Comparison of ENCODE assay signal across 8 cellular contexts in the genomic region with DNA sequence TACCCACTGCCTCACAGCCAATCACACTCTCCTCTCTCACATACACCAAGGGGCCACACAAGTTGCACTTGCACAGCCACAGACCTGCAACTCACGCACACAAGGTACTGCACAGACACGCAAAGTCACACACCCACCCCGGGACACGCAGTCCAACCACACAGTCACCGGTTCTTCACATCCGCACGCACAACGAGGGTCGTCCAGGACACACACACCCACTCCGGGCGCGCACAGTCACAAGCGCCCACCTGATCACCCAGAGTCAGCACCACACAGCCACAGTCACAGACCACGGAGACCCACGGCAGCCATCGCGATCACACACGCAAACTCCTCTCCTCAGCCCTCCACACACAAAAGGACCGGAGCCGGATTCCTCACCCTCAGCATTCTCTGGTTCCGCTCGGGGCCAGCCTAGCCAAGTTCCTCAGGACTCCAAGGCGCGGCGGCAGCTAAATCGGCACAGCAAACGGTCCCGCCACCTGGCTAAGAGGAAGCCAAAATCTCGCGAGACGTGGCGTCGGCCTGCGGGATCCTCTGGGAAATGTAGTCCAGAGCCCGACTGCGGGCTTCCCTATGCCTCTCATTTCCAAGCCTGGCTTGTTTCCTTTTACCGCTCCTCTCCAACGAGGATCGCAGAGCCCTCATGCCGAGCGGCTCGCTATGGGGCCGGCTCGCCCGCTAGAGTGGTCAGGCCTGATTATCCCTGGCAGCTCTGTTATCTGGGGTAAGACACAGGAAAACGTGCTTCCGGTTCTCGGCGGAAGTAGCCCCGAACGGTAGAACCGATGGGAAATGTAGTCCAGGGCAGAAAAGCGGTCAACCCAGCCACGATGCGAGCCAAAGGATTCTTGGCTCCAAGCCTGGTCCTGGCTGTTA. TPM values are rescaled to one million over a fixed set of nuclear protein-coding genes. Genes with fewer than 3 reads are reported as not detected.
DNase-seq lines count a peak whose midpoint lies in the region; ATAC-seq, FAIRE-seq and TF ChIP-seq lines count a peak whose summit lies in the region.

Gene ZNF850 (minus strand): TSS at position 467 of the 882 bp plus-strand sequence. CDS start 10,201 bp downstream, outside the sequence.

- peak; percentile 99 for FAIRE-seq in GM12892 (lab: Jason Lieb, UNC)
- peak; percentile 23 for FAIRE-seq in astrocyte (lab: Jason Lieb, UNC)

- H3K4me3 ChIP-seq in astrocyte (ENCODE audit: insufficient read depth, low read depth, low read length) (peak within 1 kb of the TSS; percentile 78), rectal smooth muscle tissue (ENCODE audit: low read length) (peak within 1 kb of the TSS; percentile 92), aorta (ENCODE audit: low read length in 2 of 2) (peak within 1 kb of the TSS; percentile 42 to 82)

- ATAC-seq in HG02840 (IDR thresholded peaks at IDR 0.05; ENCODE audit: low FRiP score, unreplicated experiment) = peak; percentile 92
- ATAC-seq in T-helper 17 cell = peak; percentile 94
- ATAC-seq in aorta (ENCODE audit: low FRiP score) = peak; percentile 99

- peak within 1 kb of the TSS; percentile 98 for H2AFZ ChIP-seq in astrocyte (ENCODE audit: low read depth, low read length)

- peaks cover 4% of the 10 kb centered on the region for H3K4me1 ChIP-seq in astrocyte (ENCODE audit: insufficient read depth, low read length)
- H3K4me1 ChIP-seq in rectal smooth muscle tissue (ENCODE audit: control insufficient read depth, insufficient read depth, low read length) = peaks cover 5% of the 10 kb centered on the region
- H3K4me1 ChIP-seq in aorta (ENCODE audit: control insufficient read depth in 1 of 2, insufficient read depth in 2 of 2, low read length in 2 of 2) = no peaks in the 10 kb centered on the region

- peaks cover 2% of the 10 kb centered on the region for H3K36me3 Mint-ChIP-seq in T-helper 17 cell (ENCODE audit: low read depth)
- peaks cover 13% of the 10 kb centered on the region for H3K36me3 Mint-ChIP-seq in astrocyte (ENCODE audit: low read depth, unreplicated experiment)

- TF ChIP-seq POLR2A in GM12892 (IDR thresholded peaks at IDR 0.05; ENCODE audit: low read depth, low read length) = peak; percentile 81

- intact Hi-C loops in aorta (cut with DNase I) = loop anchor here in 1 of 2 donors (2.0 kb wide), 1 partner anchor 66 kb away; the partner anchor contains the start of gene ZNF790

- 0 to 1% methylated on average over 55 of the region's 55 CpGs for WGBS in aorta, 2 donors

- H3K36me3 ChIP-seq in astrocyte (ENCODE audit: insufficient read depth, low read length) (no peaks in the 10 kb centered on the region), rectal smooth muscle tissue (ENCODE audit: control insufficient read depth, insufficient read depth, low read length) (no peaks in the 10 kb centered on the region), aorta (ENCODE audit: control insufficient read depth in 1 of 2, insufficient read depth in 2 of 2, low read length in 1 of 2) (no peaks in the 10 kb centered on the region)

- TF ChIP-seq CTCF in astrocyte (IDR thresholded peaks at IDR 0.05; ENCODE audit: insufficient read depth, low read depth, low read length) = no peak

- H3K27ac Mint-ChIP-seq in T-helper 17 cell (peak within 1 kb of the TSS; percentile 93), astrocyte (ENCODE audit: unreplicated experiment) (peak within 1 kb of the TSS; percentile 60)

- H3K4me2 ChIP-seq in astrocyte (ENCODE audit: low read length) = peak within 1 kb of the TSS; percentile 94

- H4K20me1 ChIP-seq in astrocyte (ENCODE audit: insufficient read depth, low read length) = no peaks in the 10 kb centered on the region

- H3K9me3 Mint-ChIP-seq in astrocyte (ENCODE audit: unreplicated experiment) = peaks cover 32% of the 10 kb centered on the region

- H3K9me3 ChIP-seq in T-helper 17 cell (ENCODE audit: control insufficient read depth, low read length, poor library complexity, severe bottlenecking) (no peaks in the 10 kb centered on the region), astrocyte (ENCODE audit: insufficient read depth, low read depth, low read length) (peaks cover 8% of the 10 kb centered on the region), aorta (ENCODE audit: control insufficient read depth, low read length) (peaks cover 2% of the 10 kb centered on the region)

- peak within 1 kb of the TSS; percentile 81 for H3K9ac ChIP-seq in astrocyte (ENCODE audit: low read length)
- H3K9ac ChIP-seq in rectal smooth muscle tissue (ENCODE audit: low read length) = peak within 1 kb of the TSS; percentile 55

- no peaks in the 10 kb centered on the region for H3K27me3 ChIP-seq in astrocyte (ENCODE audit: insufficient read depth, low read length)
- no peaks in the 10 kb centered on the region for H3K27me3 ChIP-seq in rectal smooth muscle tissue (ENCODE audit: control insufficient read depth, insufficient read depth, low read length)
- no peaks in the 10 kb centered on the region for H3K27me3 ChIP-seq in aorta (ENCODE audit: control insufficient read depth in 1 of 2, insufficient read depth in 2 of 2, low read length in 1 of 2)

- peak within 1 kb of the TSS; percentile 54 for H3K27ac ChIP-seq in astrocyte (ENCODE audit: low read depth, low read length)
- H3K27ac ChIP-seq in rectal smooth muscle tissue (ENCODE audit: low read depth, low read length) = peak within 1 kb of the TSS; percentile 41
- H3K27ac ChIP-seq in aorta (ENCODE audit: low read depth in 1 of 2, low read length in 2 of 2) = peak within 1 kb of the TSS in 1 of 2 donors; percentile 60

- peaks cover 33% of the 10 kb centered on the region for H3K79me2 ChIP-seq in astrocyte (ENCODE audit: insufficient read depth, low read length)

- DNase-seq in GM12892 (ENCODE audit: insufficient read length) (peak; percentile 59), NCI-H146 (lab: John Stamatoyannopoulos, UW) (peak; percentile 91), T-helper 17 cell (peak; percentile 86 to 89 (median 86)), astrocyte (ENCODE audit: low read depth) (peak; percentile 92), hepatic stellate cell (ENCODE audit: low spot score) (peak; percentile 93), aorta (peak; percentile 98)

- H3K27me3 Mint-ChIP-seq in T-helper 17 cell = no peaks in the 10 kb centered on the region
- no peaks in the 10 kb centered on the region for H3K27me3 Mint-ChIP-seq in astrocyte (ENCODE audit: low read depth, unreplicated experiment)

- peaks cover 17% of the 10 kb centered on the region for H3K4me1 Mint-ChIP-seq in T-helper 17 cell
- H3K4me1 Mint-ChIP-seq in astrocyte (ENCODE audit: low read depth, unreplicated experiment) = peaks cover 1% of the 10 kb centered on the region

- H3K4me3 Mint-ChIP-seq in T-helper 17 cell (peak within 1 kb of the TSS; percentile 91), astrocyte (ENCODE audit: unreplicated experiment) (peak within 1 kb of the TSS; percentile 96)

RNA-seq across cellular contexts. Expression of gene ZNF850, which starts in this region (rescaled TPM):
- 2.1 TPM for polyA plus RNA-seq in GM12892 (2012; ENCODE audit: missing spikeins)
- total RNA-seq in T-helper 17 cell (1 to 10 TPM; 2.0 to 2.4 TPM), astrocyte (6.2 and 6.6 TPM in 2 replicates), aorta (1 to 10 TPM; 3.6 to 4.2 TPM)
- polyA plus RNA-seq in aorta = under 1 TPM; 0.13 to 0.59 TPM
